15 cellular contexts compared by ENCODE assay signal in genomic region chr14:42517786-42518530, GRCh38.
"Had no signal": no experiment of that assay in that cellular context is flagged by ENCODE, and none has a peak within 500 bp of the region (broad histone marks: within the 10 kb centered on the region; RNA-seq: fewer than 3 reads in every experiment).

No MANE protein-coding gene starts in this region.

- H3K27ac ChIP-seq: neural progenitor cell, transverse colon, vagina, VCaP had no signal

- ATAC-seq: activated CD8-positive, alpha-beta memory T cell treated with anti-CD3 and anti-CD28 coated beads, Interleukin-2, amount 10 ng/mL, durations not matched to agents 7 days and 5 days; left lobe of liver; sciatic nerve; stimulated activated naive CD8-positive, alpha-beta T cell treated with anti-CD3 and anti-CD28 coated beads, Interleukin-15, Interleukin-2, amounts not matched to agents 100 U/mL and 50 U/mL, for 24 hours had no signal

- H3K9me3 ChIP-seq: transverse colon, vagina had no signal

- H3K4me3 ChIP-seq: neural progenitor cell, transverse colon, vagina had no signal

- H3K36me3 ChIP-seq: neural progenitor cell, transverse colon, vagina had no signal

- DNase-seq: activated CD4-positive, alpha-beta memory T cell treated with anti-CD3 and anti-CD28 coated beads for 36 hours; activated CD4-positive, alpha-beta T cell treated with anti-CD3 and anti-CD28 coated beads for 1 hour; activated CD8-positive, alpha-beta memory T cell treated with anti-CD3 and anti-CD28 coated beads, Interleukin-2, amount 10 ng/mL, durations not matched to agents 7 days and 5 days; activated naive CD4-positive, alpha-beta T cell treated with anti-CD3 and anti-CD28 coated beads, Interleukin-2, amount 50 U/mL, for 16 hours; activated T-cell treated with anti-CD3 and anti-CD28 coated beads, Interleukin-2, amount 50 U/mL, for 1 hour; caudate nucleus; erythroblast; midbrain; stimulated activated naive CD8-positive, alpha-beta T cell treated with anti-CD3 and anti-CD28 coated beads, Interleukin-15, Interleukin-2, amounts not matched to agents 100 U/mL and 50 U/mL, for 24 hours; transverse colon had no signal

- H3K4me1 ChIP-seq: neural progenitor cell, transverse colon, vagina had no signal

- H3K27me3 ChIP-seq: neural progenitor cell, transverse colon, vagina had no signal
